10 cellular contexts compared by ENCODE assay signal in the genomic region with DNA sequence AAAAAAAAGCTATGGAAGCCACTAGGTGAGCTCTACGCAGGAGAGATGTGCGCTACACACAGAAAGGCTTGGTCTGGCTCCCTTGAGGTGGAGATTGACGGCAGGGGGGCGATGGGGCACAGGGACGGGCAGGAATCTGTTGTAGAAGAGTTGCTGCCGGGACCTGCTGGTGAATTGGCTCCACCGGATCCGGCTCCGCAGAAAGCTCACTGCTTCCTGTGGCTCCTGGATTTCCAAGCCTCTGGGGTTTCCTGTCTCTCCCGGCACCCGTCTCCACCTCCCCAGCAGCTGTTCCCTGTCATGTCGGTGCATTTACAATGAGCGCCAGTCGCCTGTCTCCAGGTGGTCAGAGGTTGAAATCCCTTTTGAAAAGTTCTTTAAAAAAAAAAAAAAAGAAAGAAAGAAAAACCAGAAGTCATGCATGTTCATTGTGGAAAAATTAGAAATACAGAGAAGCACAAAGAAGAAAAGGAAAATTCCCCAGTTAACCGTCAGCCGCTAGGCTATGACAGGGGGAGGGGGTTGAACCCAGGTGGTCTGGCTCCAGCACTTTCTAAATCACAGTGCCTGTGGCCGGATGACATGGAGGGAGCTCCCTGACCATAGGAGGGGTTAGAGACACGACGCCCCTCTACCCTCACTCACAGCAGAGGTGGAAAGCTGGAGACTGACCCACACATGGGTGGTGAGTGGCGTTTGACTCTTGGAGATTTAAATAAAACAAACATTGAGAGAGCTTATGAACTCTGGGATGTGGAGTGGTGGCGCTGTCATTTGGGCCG. TPM values are rescaled to one million over a fixed set of nuclear protein-coding genes. Genes with fewer than 3 reads are reported as not detected.
DNase-seq lines count a peak whose midpoint lies in the region; ATAC-seq and TF ChIP-seq lines count a peak whose summit lies in the region.
"Had no signal": no experiment of that assay in that cellular context is flagged by ENCODE, and none has a peak within 500 bp of the region (broad histone marks: within the 10 kb centered on the region; RNA-seq: fewer than 3 reads in every experiment).

No MANE protein-coding gene starts in this region.

- H2BK120ac ChIP-seq in mesendoderm (ENCODE audit: low read depth, low read length): peak overlapping the region; percentile 31

- peak overlapping the region; percentile 86 for H3K56ac ChIP-seq in mesendoderm (ENCODE audit: low read length)

- H3K27me3 ChIP-seq in mesendoderm (ENCODE audit: insufficient read depth, low read length, poor library complexity) (no peaks in the 10 kb centered on the region), testis (no peaks in the 10 kb centered on the region)

- WGBS in mesendoderm (ENCODE audit: extremely low coverage, insufficient coverage, low lambda C conversion rate): no CpG with 5 or more reads among the region's 22 CpGs
- 50 to 58% methylated on average over 22 of the region's 22 CpGs for WGBS in testis, 2 donors

- H3K9ac ChIP-seq in mesendoderm (ENCODE audit: low read length): peak overlapping the region; percentile 67

- H3K27ac ChIP-seq in mesendoderm (ENCODE audit: low read depth, low read length): peak overlapping the region; percentile 65
- H3K27ac ChIP-seq in testis: no peak overlapping the region
- H3K27ac ChIP-seq: HL-60 had no signal

- no peak overlapping the region for H3K23ac ChIP-seq in mesendoderm (ENCODE audit: low read length)

- no peaks in the 10 kb centered on the region for H3K9me3 ChIP-seq in testis

- no peak for TF ChIP-seq POLR2A in testis (IDR thresholded peaks at IDR 0.05)

- peak overlapping the region; percentile 95 for H2BK5ac ChIP-seq in mesendoderm (ENCODE audit: low read length)

- peaks cover 8% of the 10 kb centered on the region for H3K27me3 Mint-ChIP-seq in chondrocyte (ENCODE audit: low read depth)

- H3K4me1 ChIP-seq in mesendoderm (ENCODE audit: control insufficient read depth, low read depth, low read length) (peaks cover 41% of the 10 kb centered on the region), testis (no peaks in the 10 kb centered on the region)

- H3K79me2 ChIP-seq in mesendoderm (ENCODE audit: control insufficient read depth, insufficient read depth, low read length): no peaks in the 10 kb centered on the region

- ATAC-seq in HG03108 (IDR thresholded peaks at IDR 0.05; ENCODE audit: unreplicated experiment) (no peak), GM18909 (IDR thresholded peaks at IDR 0.05; ENCODE audit: poor library complexity, unreplicated experiment) (no peak)

- intact Hi-C loops in testis (cut with DNase I; ENCODE audit: low total_unique reads): no loop called here

- peaks cover 14% of the 10 kb centered on the region for H3K4me1 Mint-ChIP-seq in chondrocyte (ENCODE audit: low read depth)

- H2AK5ac ChIP-seq in mesendoderm (ENCODE audit: low read length): peak overlapping the region; percentile 54

- H4K8ac ChIP-seq in mesendoderm (ENCODE audit: low read depth, low read length): no peak overlapping the region

- no peaks in the 10 kb centered on the region for H3K36me3 Mint-ChIP-seq in chondrocyte (ENCODE audit: low read depth)

- H3K4me3 ChIP-seq in mesendoderm (ENCODE audit: low read length) (no peak overlapping the region), testis (no peak overlapping the region)

- no peaks in the 10 kb centered on the region for H3K36me3 ChIP-seq in mesendoderm (ENCODE audit: control insufficient read depth, insufficient read depth, low read length)
- no peaks in the 10 kb centered on the region for H3K36me3 ChIP-seq in testis (ENCODE audit: low read depth, missing control alignments)

- peak overlapping the region; percentile 23 for H3K4me2 ChIP-seq in mesendoderm (ENCODE audit: low read length)

- H2BK15ac ChIP-seq in mesendoderm (replicated peaks; ENCODE audit: low read depth): no peak overlapping the region

- H3K27ac Mint-ChIP-seq in chondrocyte (ENCODE audit: unreplicated experiment): no peak overlapping the region

- peak overlapping the region; percentile 63 for H3K4me3 Mint-ChIP-seq in chondrocyte (ENCODE audit: unreplicated experiment)

- in situ Hi-C loops in G401 (cut with HindIII; ENCODE audit: low sequenced_read_pairs): no loop called here

- TF ChIP-seq CTCF in chondrocyte (IDR thresholded peaks at IDR 0.05) (no peak), testis (IDR thresholded peaks at IDR 0.05) (no peak)

- no peak overlapping the region for H4K5ac ChIP-seq in mesendoderm (ENCODE audit: low read length)

- DNase-seq in COLO668 (lab: John Stamatoyannopoulos, UW; ENCODE audit: unreplicated experiment) (peak; percentile 34), NCI-H146 (lab: John Stamatoyannopoulos, UW) (peak; percentile 66), chondrocyte (ENCODE audit: low spot score) (peak; percentile 72), mesendoderm (peak; percentile 94), G401 (ENCODE audit: low spot score) (no peak), testis (no peak)
- DNase-seq: COR-L47 had no signal

- no peaks in the 10 kb centered on the region for H3K9me3 Mint-ChIP-seq in chondrocyte (ENCODE audit: low read depth)

- H3K4ac ChIP-seq in mesendoderm (ENCODE audit: low read depth, low read length): no peak overlapping the region

- H3K18ac ChIP-seq in mesendoderm (ENCODE audit: low read length): peak overlapping the region; percentile 11

- H3K79me1 ChIP-seq in mesendoderm (ENCODE audit: low read length): peaks cover 4% of the 10 kb centered on the region

RNA-seq across cellular contexts. Expression of a gene that starts 20.8 kb away (rescaled TPM):
- total RNA-seq in chondrocyte (1.0 to 1.5 TPM (median 1.2 TPM) in 3 replicates), testis (10 to 100 TPM; 75.7 to 78.6 TPM)
- polyA plus RNA-seq in mesendoderm (2013, experiment 1 of 2): 5.4 TPM
- polyA plus RNA-seq in mesendoderm (2013, experiment 2 of 2): 4.8 TPM
- 4.0 and 9.0 TPM in 2 replicates for total RNA-seq in G401 (2014; rRNA removed; shearing (Covaris generic))
- polyA plus RNA-seq in testis (ENCODE audit: insufficient read depth, low read depth, low replicate concordance): 34.5 TPM

Comparison
In these comparisons a context has a peak if more than half of its experiments do, and no peak if none do; other contexts are left out.
1. DNase-seq: peak in COLO668 (single experiment), NCI-H146 (single experiment), chondrocyte (single experiment) and mesendoderm (single experiment); none in G401 (single experiment) and testis (single experiment).